In the genomic region with DNA sequence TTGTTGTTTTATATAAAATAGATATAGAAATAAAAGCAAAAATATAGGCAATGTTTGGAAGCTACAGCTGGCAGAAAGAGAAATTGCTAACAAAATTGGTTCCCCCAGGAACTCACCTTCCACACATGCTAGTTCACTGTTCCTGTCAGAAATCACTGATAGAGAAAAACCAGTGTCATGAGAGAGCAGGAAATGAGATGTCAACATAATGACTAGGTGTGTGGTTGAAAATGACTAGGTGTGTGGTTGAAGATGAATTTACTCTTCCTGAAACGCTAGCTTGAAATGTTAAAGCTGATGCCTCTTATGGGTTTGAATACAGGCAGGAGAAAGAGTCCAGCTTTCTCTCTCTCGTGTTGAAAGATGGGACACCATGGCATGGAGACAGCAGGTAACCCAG, we compare ENCODE assay signal across 1 cellular context.
TF ChIP-seq lines count a peak whose summit lies in the region.

No MANE protein-coding gene starts in this region.

TF ChIP-seq in HepG2, 621 proteins besides CTCF, POLR2A, EP300 and RAD21 (continued from another document):
- no peak for TF ChIP-seq CHD2 (IDR thresholded peaks at IDR 0.05; ENCODE audit: low read depth, low read length)
- TF ChIP-seq RBFOX2 (IDR thresholded peaks at IDR 0.05; ENCODE audit: low read depth, low read length) = no peak
- TF ChIP-seq, protein P1, sequence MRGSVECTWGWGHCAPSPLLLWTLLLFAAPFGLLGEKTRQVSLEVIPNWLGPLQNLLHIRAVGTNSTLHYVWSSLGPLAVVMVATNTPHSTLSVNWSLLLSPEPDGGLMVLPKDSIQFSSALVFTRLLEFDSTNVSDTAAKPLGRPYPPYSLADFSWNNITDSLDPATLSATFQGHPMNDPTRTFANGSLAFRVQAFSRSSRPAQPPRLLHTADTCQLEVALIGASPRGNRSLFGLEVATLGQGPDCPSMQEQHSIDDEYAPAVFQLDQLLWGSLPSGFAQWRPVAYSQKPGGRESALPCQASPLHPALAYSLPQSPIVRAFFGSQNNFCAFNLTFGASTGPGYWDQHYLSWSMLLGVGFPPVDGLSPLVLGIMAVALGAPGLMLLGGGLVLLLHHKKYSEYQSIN (CRISPR knock-in tag; IDR thresholded peaks at IDR 0.05; ENCODE audit: borderline replicate concordance) = no peak
- TF ChIP-seq SIX1 (CRISPR knock-in tag; IDR thresholded peaks at IDR 0.05; ENCODE audit: borderline replicate concordance) = no peak
- no peak for TF ChIP-seq MEIS1 (CRISPR knock-in tag; IDR thresholded peaks at IDR 0.05; ENCODE audit: borderline replicate concordance)
- no peak for TF ChIP-seq DPF2 (CRISPR knock-in tag; IDR thresholded peaks at IDR 0.05; ENCODE audit: borderline replicate concordance, low read depth)
- TF ChIP-seq HNRNPL (IDR thresholded peaks at IDR 0.05; ENCODE audit: low read depth, low read length) = no peak
- TF ChIP-seq ZNF773 (CRISPR knock-in tag; IDR thresholded peaks at IDR 0.05; ENCODE audit: borderline replicate concordance) = no peak
- no peak for TF ChIP-seq ZNF816 (CRISPR knock-in tag; IDR thresholded peaks at IDR 0.05; ENCODE audit: borderline replicate concordance)
- TF ChIP-seq ZFP62 (CRISPR knock-in tag; IDR thresholded peaks at IDR 0.05) = no peak
- no peak for TF ChIP-seq U2AF1 (optimal IDR thresholded peaks at IDR 0.05; ENCODE audit: low read depth, low read length)
